ENCODE assay signal across 12 cellular contexts in the genomic region with DNA sequence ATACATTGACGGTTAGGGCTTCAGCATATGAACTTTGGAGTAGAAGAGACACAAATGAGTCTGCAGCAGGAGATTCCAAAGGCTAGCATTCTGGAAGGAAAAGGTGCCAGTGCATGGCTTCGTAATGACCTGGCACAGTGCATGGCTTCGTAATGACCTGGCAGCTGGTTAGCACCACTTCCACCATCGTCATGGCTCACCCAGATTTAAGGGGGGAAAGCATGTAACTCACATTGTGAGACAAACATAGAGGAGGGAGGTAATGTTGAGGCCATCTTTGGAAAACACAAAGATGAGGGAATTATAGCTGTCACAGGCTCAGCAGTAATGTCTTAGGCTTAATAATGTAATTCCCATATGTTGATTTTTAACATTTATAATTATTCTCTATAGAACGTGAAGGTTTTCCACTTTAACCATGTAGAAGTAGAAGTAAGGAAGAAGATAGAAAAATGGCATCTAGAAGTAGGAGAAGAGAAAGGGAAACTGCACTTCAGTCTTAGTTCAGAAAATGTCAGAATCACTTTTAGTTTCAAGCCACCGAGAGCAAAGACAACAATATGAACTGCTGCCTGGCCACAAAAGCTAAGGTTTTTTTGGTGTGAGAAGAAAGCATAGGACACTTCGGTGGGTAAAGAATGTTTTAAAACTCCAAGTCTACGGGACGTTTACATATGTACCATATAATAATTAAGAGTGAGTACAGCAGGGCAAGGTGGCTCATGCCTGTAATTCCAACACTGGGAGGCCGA. TPM values are rescaled to one million over a fixed set of nuclear protein-coding genes. Genes with fewer than 3 reads are reported as not detected.
DNase-seq lines count a peak whose midpoint lies in the region; ATAC-seq and TF ChIP-seq lines count a peak whose summit lies in the region.
"Had no signal": no experiment of that assay in that cellular context is flagged by ENCODE, and none has a peak within 500 bp of the region (broad histone marks: within the 10 kb centered on the region; RNA-seq: fewer than 3 reads in every experiment).

No MANE protein-coding gene starts in this region.

- H2BK20ac ChIP-seq in IMR-90 (ENCODE audit: low read depth, low read length), result no peak overlapping the region

- no peak overlapping the region for H2AK9ac ChIP-seq in IMR-90 (replicated peaks; ENCODE audit: low read depth, low read length, poor library complexity)

- dilution Hi-C loops in IMR-90 (cut with HindIII; ENCODE audit: low sequenced_read_pairs, unreplicated experiment), result no loop called here

- H3K36me3 ChIP-seq in IMR-90 (ENCODE audit: control insufficient read depth, insufficient read depth, low read length), result no peaks in the 10 kb centered on the region
- H3K36me3 ChIP-seq: ovary had no signal

- no peak overlapping the region for H3K23ac ChIP-seq in IMR-90 (ENCODE audit: low read depth, low read length)

- no peak for TF ChIP-seq POLR2A in IMR-90 (IDR thresholded peaks at IDR 0.05; ENCODE audit: low read depth, low read length)

- H3K56ac ChIP-seq in IMR-90 (ENCODE audit: extremely low read depth, insufficient read depth, low read length), result no peak overlapping the region

- H2BK15ac ChIP-seq in IMR-90 (ENCODE audit: low read depth, low read length), result no peak overlapping the region

- H3K14ac ChIP-seq in IMR-90 (replicated peaks; ENCODE audit: low read depth, low read length), result no peak overlapping the region

- in situ Hi-C loops in IMR-90 (cut with MboI; ENCODE audit: low sequenced_read_pairs), result no loop called here

- no peaks in the 10 kb centered on the region for H3K4me1 ChIP-seq in IMR-90 (ENCODE audit: control insufficient read depth, insufficient read depth, low read length)

- DNase-seq in GM12865 (ENCODE audit: low read depth), result peak; percentile 82
- no peak for DNase-seq in IMR-90
- peak; percentile 15 for DNase-seq in fibroblast of peridontal ligament (ENCODE audit: extremely low read depth)
- DNase-seq in NCI-H2081 (lab: John Stamatoyannopoulos, UW), result no peak
- DNase-seq in cardiac septum (ENCODE audit: low spot score), result no peak
- DNase-seq in T1000 (lab: John Stamatoyannopoulos, UW), result no peak
- DNase-seq: activated CD4-positive, alpha-beta T cell treated with anti-CD3 and anti-CD28 coated beads for 1 hour; NCI-H1436; ovary; stimulated activated CD4-positive, alpha-beta T cell treated with anti-CD3 and anti-CD28 coated beads, Interleukin-4, amount 100 ng/mL, for 1 hour had no signal

- POLR2A ChIA-PET in IMR-90 (lab: Charles Lee; ENCODE audit: unreplicated experiment), result no interaction called here

- H3K18ac ChIP-seq in IMR-90 (ENCODE audit: low read depth, low read length), result no peak overlapping the region

- H3K9ac ChIP-seq in IMR-90 (ENCODE audit: low read depth, low read length), result no peak overlapping the region

- no peak overlapping the region for H2BK120ac ChIP-seq in IMR-90 (ENCODE audit: low read depth, low read length)

- no peaks in the 10 kb centered on the region for H3K9me3 ChIP-seq in IMR-90 (ENCODE audit: control insufficient read depth, insufficient read depth, low read length)
- H3K9me3 ChIP-seq: ovary had no signal

- H2BK5ac ChIP-seq in IMR-90 (ENCODE audit: low read depth, low read length, poor library complexity, severe bottlenecking), result no peak overlapping the region

- peaks cover 9% of the 10 kb centered on the region; the same call in 1 of the 2 replicates for H3K9me1 ChIP-seq in IMR-90 (ENCODE audit: insufficient read depth, low read length)

- ATAC-seq in GM21381 (IDR thresholded peaks at IDR 0.05; ENCODE audit: unreplicated experiment) (peak; percentile 62), IMR-90 (ENCODE audit: low read depth) (peak; percentile 48; the same call in 1 of the 2 replicates), HG03520 (IDR thresholded peaks at IDR 0.05; ENCODE audit: unreplicated experiment) (no peak)

- H4K91ac ChIP-seq in IMR-90 (ENCODE audit: insufficient read depth, low read depth, low read length), result no peak overlapping the region

- H2AFZ ChIP-seq in IMR-90 (replicated peaks; ENCODE audit: low read length, poor library complexity), result peak overlapping the region; percentile 46

- no peak overlapping the region for H3K4ac ChIP-seq in IMR-90 (ENCODE audit: low read depth, low read length)

- no peak for TF ChIP-seq RAD21 in IMR-90 (IDR thresholded peaks at IDR 0.05; ENCODE audit: low read length)

- BruUV-seq in IMR-90 (replicated peaks; lab: Mats Ljungman, UMichigan), result no TSS peak

- WGBS in IMR-90 (ENCODE audit: extremely low coverage in 2 of 2, insufficient read length in 1 of 2), 2 experiments, result 83% methylated on average over 2 of the region's 10 CpGs; no CpG with 5 or more reads in 1 of the 2 experiments

- H2AK5ac ChIP-seq in IMR-90 (ENCODE audit: low read depth, low read length), result no peak overlapping the region

- no peak overlapping the region for H4K5ac ChIP-seq in IMR-90 (ENCODE audit: low read depth, low read length)

- no peak overlapping the region for H3K27ac ChIP-seq in IMR-90 (ENCODE audit: insufficient read depth, low read length)
- H3K27ac ChIP-seq: ovary had no signal

- intact Hi-C loops in IMR-90 (cut with micrococcal nuclease), result no loop called here
- intact Hi-C loops in cardiac septum (cut with DNase I), result no loop called here

- no peaks in the 10 kb centered on the region for H3K79me1 ChIP-seq in IMR-90 (ENCODE audit: low read depth in 1 of 2, low read length in 2 of 2)

- CTCF ChIA-PET in IMR-90 (lab: Yijun Ruan, JAX), result interaction anchor here (0.6 kb wide), 1 partner anchor 83 kb away, joined by 4 read pairs; no protein-coding TSS in a partner anchor

- no peak for TF ChIP-seq CTCF in GM12865 (IDR thresholded peaks at IDR 0.05; ENCODE audit: insufficient read depth, low read depth, low read length, missing control alignments)
- no peak for TF ChIP-seq CTCF in IMR-90 (conservative IDR thresholded peaks at IDR 0.05; ENCODE audit: low read depth, low read length)

- no peak overlapping the region for H3K4me2 ChIP-seq in IMR-90 (ENCODE audit: low read depth, low read length)

- no peaks in the 10 kb centered on the region for H4K20me1 ChIP-seq in IMR-90 (ENCODE audit: insufficient read depth, low read length)

- H4K8ac ChIP-seq in IMR-90 (ENCODE audit: low read depth in 2 of 2, low read length in 2 of 2), result peak overlapping the region in 1 of 2 experiments; percentile 63; a peak in 2 of 4 replicates

- H3K27me3 ChIP-seq in IMR-90 (ENCODE audit: control insufficient read depth, insufficient read depth, low read length), result no peaks in the 10 kb centered on the region; the same call in 1 of the 2 replicates
- H3K27me3 ChIP-seq: ovary had no signal

- peak overlapping the region; percentile 38 for H3K4me3 ChIP-seq in GM12865 (ENCODE audit: low read depth, low read length)
- no peak overlapping the region for H3K4me3 ChIP-seq in IMR-90 (ENCODE audit: insufficient read depth, low read depth, low read length)
- H3K4me3 ChIP-seq: ovary had no signal

TF ChIP-seq in IMR-90, 13 proteins besides CTCF, POLR2A, EP300 and RAD21:
- TF ChIP-seq CHD1 (IDR thresholded peaks at IDR 0.05; ENCODE audit: low read depth, low read length) (no peak), FOS (IDR thresholded peaks at IDR 0.05; ENCODE audit: low read depth, low read length) (no peak), RFX5 (IDR thresholded peaks at IDR 0.05; ENCODE audit: low read depth, low read length) (no peak), MAFK (IDR thresholded peaks at IDR 0.05; ENCODE audit: low read depth, low read length) (no peak), SMC3 (IDR thresholded peaks at IDR 0.05; ENCODE audit: low read depth, low read length) (no peak), CEBPB (IDR thresholded peaks at IDR 0.05; ENCODE audit: low read depth, low read length) (no peak), MAZ (IDR thresholded peaks at IDR 0.05; ENCODE audit: borderline replicate concordance, low read depth, low read length) (no peak)

RNA-seq across cellular contexts. Expression of gene STK25, which starts 6.8 kb away (rescaled TPM):
- total RNA-seq in IMR-90 (2012; rRNA removed) (203 and 258 TPM in 2 replicates), cardiac septum (95.9 TPM)
- 392 and 417 TPM in 2 replicates for polyA plus RNA-seq in IMR-90 (2012; rRNA removed)
- polyA plus RNA-seq in IMR-90 (2012; cell fraction: cytosol; rRNA removed), result 289 and 326 TPM in 2 replicates
- 774 and 1,419 TPM in 2 replicates for polyA plus RNA-seq in IMR-90 (2012; cell fraction: nucleus; rRNA removed; ENCODE audit: low replicate concordance)

RNA-seq across cellular contexts. Expression of gene BOK, which starts 43.4 kb away (rescaled TPM):
- total RNA-seq in IMR-90 (2012; rRNA removed) (13.3 and 15.8 TPM in 2 replicates), cardiac septum (4.5 TPM)
- 34.4 and 37.4 TPM in 2 replicates for polyA plus RNA-seq in IMR-90 (2012; rRNA removed)
- 28.7 and 58.2 TPM in 2 replicates for polyA plus RNA-seq in IMR-90 (2012; cell fraction: cytosol; rRNA removed)
- polyA plus RNA-seq in IMR-90 (2012; cell fraction: nucleus; rRNA removed; ENCODE audit: low replicate concordance), result 40.1 and 75.2 TPM in 2 replicates

Comparison
In these comparisons a context has a peak if more than half of its experiments do, and no peak if none do; other contexts are left out.
1. DNase-seq: peak in GM12865 (single experiment) and fibroblast of peridontal ligament (single experiment); none in IMR-90 (single experiment), NCI-H2081 (0 of 2), cardiac septum (single experiment) and T1000 (single experiment).